Comparison of ENCODE assay signal across 1 cellular context in the genomic region with DNA sequence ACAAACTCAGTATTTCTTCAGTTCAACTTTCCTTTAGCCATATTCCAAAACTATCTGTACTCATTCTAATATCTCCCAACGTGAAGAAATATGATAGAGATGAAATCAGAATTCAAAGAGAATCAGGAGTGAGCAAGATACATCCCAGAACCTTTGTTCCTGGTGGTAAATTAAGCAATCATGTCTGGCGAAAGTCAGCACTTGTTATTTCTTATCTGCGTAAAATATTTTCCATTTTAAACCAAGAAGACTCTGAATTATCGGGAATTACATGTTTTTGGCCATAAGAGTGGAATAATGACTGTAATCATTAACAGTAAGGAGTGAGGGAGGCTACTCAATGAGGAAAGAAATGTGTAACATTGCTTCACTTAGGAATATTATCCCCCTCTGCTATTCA.
TF ChIP-seq lines count a peak whose summit lies in the region.

No MANE protein-coding gene starts in this region.

TF ChIP-seq in WTC11, 78 proteins besides CTCF, POLR2A, EP300 and RAD21 (continued from another document):
- TF ChIP-seq ZNF671 (CRISPR knock-in tag; IDR thresholded peaks at IDR 0.05) (no peak), ELF4 (CRISPR knock-in tag; IDR thresholded peaks at IDR 0.05; ENCODE audit: low read depth) (no peak), TEAD1 (CRISPR knock-in tag; IDR thresholded peaks at IDR 0.05) (no peak), MYBL2 (CRISPR knock-in tag; IDR thresholded peaks at IDR 0.05) (no peak), FOXK1 (CRISPR knock-in tag; IDR thresholded peaks at IDR 0.05) (no peak), TEAD4 (CRISPR knock-in tag; IDR thresholded peaks at IDR 0.05) (no peak), NR1H2 (CRISPR knock-in tag; IDR thresholded peaks at IDR 0.05) (no peak)
- TF ChIP-seq, protein P1, sequence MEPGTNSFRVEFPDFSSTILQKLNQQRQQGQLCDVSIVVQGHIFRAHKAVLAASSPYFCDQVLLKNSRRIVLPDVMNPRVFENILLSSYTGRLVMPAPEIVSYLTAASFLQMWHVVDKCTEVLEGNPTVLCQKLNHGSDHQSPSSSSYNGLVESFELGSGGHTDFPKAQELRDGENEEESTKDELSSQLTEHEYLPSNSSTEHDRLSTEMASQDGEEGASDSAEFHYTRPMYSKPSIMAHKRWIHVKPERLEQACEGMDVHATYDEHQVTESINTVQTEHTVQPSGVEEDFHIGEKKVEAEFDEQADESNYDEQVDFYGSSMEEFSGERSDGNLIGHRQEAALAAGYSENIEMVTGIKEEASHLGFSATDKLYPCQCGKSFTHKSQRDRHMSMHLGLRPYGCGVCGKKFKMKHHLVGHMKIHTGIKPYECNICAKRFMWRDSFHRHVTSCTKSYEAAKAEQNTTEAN (CRISPR knock-in tag; IDR thresholded peaks at IDR 0.05) = no peak
- TF ChIP-seq, protein P2, sequence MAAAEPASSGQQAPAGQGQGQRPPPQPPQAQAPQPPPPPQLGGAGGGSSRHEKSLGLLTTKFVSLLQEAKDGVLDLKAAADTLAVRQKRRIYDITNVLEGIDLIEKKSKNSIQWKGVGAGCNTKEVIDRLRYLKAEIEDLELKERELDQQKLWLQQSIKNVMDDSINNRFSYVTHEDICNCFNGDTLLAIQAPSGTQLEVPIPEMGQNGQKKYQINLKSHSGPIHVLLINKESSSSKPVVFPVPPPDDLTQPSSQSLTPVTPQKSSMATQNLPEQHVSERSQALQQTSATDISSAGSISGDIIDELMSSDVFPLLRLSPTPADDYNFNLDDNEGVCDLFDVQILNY (CRISPR knock-in tag; IDR thresholded peaks at IDR 0.05) = no peak
- TF ChIP-seq, protein P3, sequence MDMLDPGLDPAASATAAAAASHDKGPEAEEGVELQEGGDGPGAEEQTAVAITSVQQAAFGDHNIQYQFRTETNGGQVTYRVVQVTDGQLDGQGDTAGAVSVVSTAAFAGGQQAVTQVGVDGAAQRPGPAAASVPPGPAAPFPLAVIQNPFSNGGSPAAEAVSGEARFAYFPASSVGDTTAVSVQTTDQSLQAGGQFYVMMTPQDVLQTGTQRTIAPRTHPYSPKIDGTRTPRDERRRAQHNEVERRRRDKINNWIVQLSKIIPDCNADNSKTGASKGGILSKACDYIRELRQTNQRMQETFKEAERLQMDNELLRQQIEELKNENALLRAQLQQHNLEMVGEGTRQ (CRISPR knock-in tag; IDR thresholded peaks at IDR 0.05) = no peak
